In genomic region chr1:15740833-15741182, GRCh38 we compare ENCODE assay signal across 18 cellular contexts. TPM values are rescaled to one million over a fixed set of nuclear protein-coding genes. Genes with fewer than 3 reads are reported as not detected.
DNase-seq lines count a peak whose midpoint lies in the region; ATAC-seq and TF ChIP-seq lines count a peak whose summit lies in the region.
"Had no signal": no experiment of that assay in that cellular context is flagged by ENCODE, and none has a peak within 500 bp of the region (broad histone marks: within the 10 kb centered on the region; RNA-seq: fewer than 3 reads in every experiment).

No MANE protein-coding gene starts in this region.

- H3K9me3 ChIP-seq in colonic mucosa (no peaks in the 10 kb centered on the region), psoas muscle (no peaks in the 10 kb centered on the region)
- H3K9me3 ChIP-seq: BE2C, HAP-1 had no signal

- H3K4me3 ChIP-seq in colonic mucosa (no peak overlapping the region), psoas muscle (no peak overlapping the region)
- H3K4me3 ChIP-seq: HAP-1 had no signal

- peak overlapping the region; percentile 48 to 51 for H3K9ac ChIP-seq in colonic mucosa (ENCODE audit: low read depth in 2 of 2, low read length in 2 of 2)

- H3K27me3 ChIP-seq in colonic mucosa, result no peaks in the 10 kb centered on the region
- H3K27me3 ChIP-seq in psoas muscle (ENCODE audit: insufficient read depth in 3 of 3, low read length in 2 of 3), result no peaks in the 10 kb centered on the region
- H3K27me3 ChIP-seq: BE2C had no signal

- H3K4me1 ChIP-seq in colonic mucosa (peaks cover under 1% of the 10 kb centered on the region), psoas muscle (peaks cover 20% of the 10 kb centered on the region)
- H3K4me1 ChIP-seq: BE2C had no signal

- TF ChIP-seq CTCF in colonic mucosa (IDR thresholded peaks at IDR 0.05) (no peak), psoas muscle (IDR thresholded peaks at IDR 0.05) (no peak)

- H3K36me3 ChIP-seq in colonic mucosa (no peaks in the 10 kb centered on the region), psoas muscle (ENCODE audit: insufficient read depth in 1 of 2, low read depth in 1 of 2) (peaks cover 0 to 8% of the 10 kb centered on the region in 2 donors)
- H3K36me3 ChIP-seq: BE2C, HAP-1 had no signal

- DNase-seq in NCI-H2081 (lab: John Stamatoyannopoulos, UW), result peak; percentile 79 to 82
- no peak for DNase-seq in NCI-H2081 treated with DMSO at 0.1 percent for 48 hours (lab: John Stamatoyannopoulos, UW)
- DNase-seq in colonic mucosa, result no peak
- no peak for DNase-seq in psoas muscle
- no peak for DNase-seq in OCI-M2 (lab: John Stamatoyannopoulos, UW; ENCODE audit: unreplicated experiment)
- no peak for DNase-seq in cerebellar nuclear complex (lab: John Stamatoyannopoulos, UW)
- no peak for DNase-seq in mesenteric fat pad (ENCODE audit: low spot score)
- DNase-seq: SIG-M5 had no signal

- 81 to 86% (median 83%) methylated on average over 15 of the region's 15 CpGs for WGBS in psoas muscle, 3 donors

- intact Hi-C loops in colonic mucosa (cut with DNase I) (no loop called here), psoas muscle (cut with DNase I) (no loop called here)

- H3K27ac ChIP-seq in colonic mucosa, result peak overlapping the region; percentile 50
- peak overlapping the region; percentile 95 for H3K27ac ChIP-seq in psoas muscle
- H3K27ac ChIP-seq: 22Rv1 had no signal

- ATAC-seq in psoas muscle (no peak), GM19035 (IDR thresholded peaks at IDR 0.05; ENCODE audit: unreplicated experiment) (no peak)

RNA-seq across cellular contexts. Expression of gene TMEM82, which starts 1.5 kb away (rescaled TPM):
- total RNA-seq in colonic mucosa (10 to 100 TPM; 11.5 to 17.0 TPM), psoas muscle (not detected), mesenteric fat pad (not detected)
- polyA plus RNA-seq in psoas muscle, result not detected
- total RNA-seq: Calu3; CD4-positive, alpha-beta T cell; HT-29; IMR-90; RPMI7951 had no signal
- polyA plus RNA-seq: AG04450, IMR-90 had no signal

RNA-seq across cellular contexts. Expression of gene SLC25A34, which starts 4.8 kb away (rescaled TPM):
- total RNA-seq in colonic mucosa, result 10 to 100 TPM in 1 of 2 donors, 1 to 10 TPM in 1; 3.2 to 16.0 TPM
- total RNA-seq in psoas muscle, result 10 to 100 TPM in 3 of 4 donors, 1 to 10 TPM in 1; 6.1 to 48.2 (median 37.2) TPM
- 10 to 100 TPM in 1 of 3 donors, 1 to 10 TPM in 2; 1.3 to 10.1 (median 7.5) TPM for polyA plus RNA-seq in psoas muscle
- 2.2 TPM for total RNA-seq in mesenteric fat pad
- total RNA-seq: HT-29 had no signal

RNA-seq across cellular contexts. Expression of gene FBLIM1, which starts 17.8 kb away (rescaled TPM):
- total RNA-seq in colonic mucosa (100 to 1,000 TPM; 167 to 213 TPM), psoas muscle (10 to 100 TPM in 1 of 4 donors, 1 to 10 TPM in 3; 2.5 to 11.3 (median 4.2) TPM), mesenteric fat pad (34.5 TPM)
- polyA plus RNA-seq in psoas muscle, result 1 to 10 TPM; 2.5 to 3.1 (median 2.5) TPM

RNA-seq across cellular contexts. Expression of gene PLEKHM2, which starts 56.7 kb away (rescaled TPM):
- total RNA-seq in colonic mucosa (10 to 100 TPM; 32.7 to 37.2 TPM), psoas muscle (100 to 1,000 TPM; 137 to 177 (median 156) TPM), mesenteric fat pad (94.6 TPM)
- polyA plus RNA-seq in psoas muscle, result 100 to 1,000 TPM in 1 of 3 donors, 10 to 100 TPM in 2; 78.1 to 167 (median 86.8) TPM

Comparison
In these comparisons a context has a peak if more than half of its experiments do, and no peak if none do; other contexts are left out.
1. DNase-seq: peak in NCI-H2081 (2 of 2); none in NCI-H2081 treated with DMSO at 0.1 percent for 48 hours (single experiment), colonic mucosa (single experiment), psoas muscle (0 of 2), OCI-M2 (single experiment), cerebellar nuclear complex (0 of 2) and mesenteric fat pad (single experiment).
2. RNA of gene TMEM82, which starts 1.5 kb away (total RNA-seq): 11.5 to 17.0 TPM in colonic mucosa; not detected in mesenteric fat pad (single experiment) and not detected in psoas muscle; every median in the first group is over 10 times any median in the second.